ENCODE assay signal across 1 cellular context in the genomic region with DNA sequence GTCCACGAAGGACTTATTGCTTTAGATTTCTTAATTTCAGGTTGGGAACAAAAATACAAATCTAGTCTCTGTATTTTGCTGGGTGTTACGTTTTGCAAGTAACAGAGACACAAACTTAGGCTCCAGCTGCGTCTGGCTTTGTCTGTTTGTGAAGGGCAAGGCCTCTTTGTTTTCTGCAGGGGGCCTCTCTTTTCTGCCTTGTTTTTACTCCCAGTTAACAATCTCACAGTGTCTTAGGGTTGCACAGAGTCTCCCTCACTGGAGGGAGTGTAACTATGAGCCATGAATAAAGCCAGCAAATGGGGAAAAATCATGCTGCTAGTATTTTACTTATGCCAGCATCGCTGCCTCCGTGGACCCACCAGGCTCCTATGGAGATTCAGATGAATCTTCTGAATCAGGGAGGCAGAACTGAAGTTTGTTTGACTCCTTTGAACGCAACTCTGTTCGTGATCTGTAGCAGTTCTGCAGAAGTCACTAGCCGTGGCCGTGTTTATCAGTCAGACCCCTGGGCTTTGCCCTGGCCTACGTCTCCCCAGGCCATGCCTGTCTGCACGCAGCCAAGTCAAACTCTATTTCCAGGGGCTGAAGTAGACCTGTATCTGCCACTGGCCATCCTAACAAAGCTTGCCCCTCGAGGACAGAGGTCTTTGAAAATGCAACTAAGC.
TF ChIP-seq lines count a peak whose summit lies in the region.

No MANE protein-coding gene starts in this region.

TF ChIP-seq in WTC11, 78 proteins besides CTCF, POLR2A, EP300 and RAD21 (continued from another document):
- TF ChIP-seq, protein P1, sequence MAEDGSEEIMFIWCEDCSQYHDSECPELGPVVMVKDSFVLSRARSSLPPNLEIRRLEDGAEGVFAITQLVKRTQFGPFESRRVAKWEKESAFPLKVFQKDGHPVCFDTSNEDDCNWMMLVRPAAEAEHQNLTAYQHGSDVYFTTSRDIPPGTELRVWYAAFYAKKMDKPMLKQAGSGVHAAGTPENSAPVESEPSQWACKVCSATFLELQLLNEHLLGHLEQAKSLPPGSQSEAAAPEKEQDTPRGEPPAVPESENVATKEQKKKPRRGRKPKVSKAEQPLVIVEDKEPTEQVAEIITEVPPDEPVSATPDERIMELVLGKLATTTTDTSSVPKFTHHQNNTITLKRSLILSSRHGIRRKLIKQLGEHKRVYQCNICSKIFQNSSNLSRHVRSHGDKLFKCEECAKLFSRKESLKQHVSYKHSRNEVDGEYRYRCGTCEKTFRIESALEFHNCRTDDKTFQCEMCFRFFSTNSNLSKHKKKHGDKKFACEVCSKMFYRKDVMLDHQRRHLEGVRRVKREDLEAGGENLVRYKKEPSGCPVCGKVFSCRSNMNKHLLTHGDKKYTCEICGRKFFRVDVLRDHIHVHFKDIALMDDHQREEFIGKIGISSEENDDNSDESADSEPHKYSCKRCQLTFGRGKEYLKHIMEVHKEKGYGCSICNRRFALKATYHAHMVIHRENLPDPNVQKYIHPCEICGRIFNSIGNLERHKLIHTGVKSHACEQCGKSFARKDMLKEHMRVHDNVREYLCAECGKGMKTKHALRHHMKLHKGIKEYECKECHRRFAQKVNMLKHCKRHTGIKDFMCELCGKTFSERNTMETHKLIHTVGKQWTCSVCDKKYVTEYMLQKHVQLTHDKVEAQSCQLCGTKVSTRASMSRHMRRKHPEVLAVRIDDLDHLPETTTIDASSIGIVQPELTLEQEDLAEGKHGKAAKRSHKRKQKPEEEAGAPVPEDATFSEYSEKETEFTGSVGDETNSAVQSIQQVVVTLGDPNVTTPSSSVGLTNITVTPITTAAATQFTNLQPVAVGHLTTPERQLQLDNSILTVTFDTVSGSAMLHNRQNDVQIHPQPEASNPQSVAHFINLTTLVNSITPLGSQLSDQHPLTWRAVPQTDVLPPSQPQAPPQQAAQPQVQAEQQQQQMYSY (CRISPR knock-in tag; IDR thresholded peaks at IDR 0.05) = no peak
- TF ChIP-seq, protein P2, sequence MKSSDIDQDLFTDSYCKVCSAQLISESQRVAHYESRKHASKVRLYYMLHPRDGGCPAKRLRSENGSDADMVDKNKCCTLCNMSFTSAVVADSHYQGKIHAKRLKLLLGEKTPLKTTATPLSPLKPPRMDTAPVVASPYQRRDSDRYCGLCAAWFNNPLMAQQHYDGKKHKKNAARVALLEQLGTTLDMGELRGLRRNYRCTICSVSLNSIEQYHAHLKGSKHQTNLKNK (CRISPR knock-in tag; IDR thresholded peaks at IDR 0.05) = no peak
- TF ChIP-seq JAZF1 (CRISPR knock-in tag; IDR thresholded peaks at IDR 0.05) = no peak
- TF ChIP-seq, protein P3, sequence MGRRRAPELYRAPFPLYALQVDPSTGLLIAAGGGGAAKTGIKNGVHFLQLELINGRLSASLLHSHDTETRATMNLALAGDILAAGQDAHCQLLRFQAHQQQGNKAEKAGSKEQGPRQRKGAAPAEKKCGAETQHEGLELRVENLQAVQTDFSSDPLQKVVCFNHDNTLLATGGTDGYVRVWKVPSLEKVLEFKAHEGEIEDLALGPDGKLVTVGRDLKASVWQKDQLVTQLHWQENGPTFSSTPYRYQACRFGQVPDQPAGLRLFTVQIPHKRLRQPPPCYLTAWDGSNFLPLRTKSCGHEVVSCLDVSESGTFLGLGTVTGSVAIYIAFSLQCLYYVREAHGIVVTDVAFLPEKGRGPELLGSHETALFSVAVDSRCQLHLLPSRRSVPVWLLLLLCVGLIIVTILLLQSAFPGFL (CRISPR knock-in tag; IDR thresholded peaks at IDR 0.05; ENCODE audit: borderline replicate concordance) = no peak
- TF ChIP-seq, protein P4, sequence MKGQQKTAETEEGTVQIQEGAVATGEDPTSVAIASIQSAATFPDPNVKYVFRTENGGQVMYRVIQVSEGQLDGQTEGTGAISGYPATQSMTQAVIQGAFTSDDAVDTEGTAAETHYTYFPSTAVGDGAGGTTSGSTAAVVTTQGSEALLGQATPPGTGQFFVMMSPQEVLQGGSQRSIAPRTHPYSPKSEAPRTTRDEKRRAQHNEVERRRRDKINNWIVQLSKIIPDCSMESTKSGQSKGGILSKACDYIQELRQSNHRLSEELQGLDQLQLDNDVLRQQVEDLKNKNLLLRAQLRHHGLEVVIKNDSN (CRISPR knock-in tag; IDR thresholded peaks at IDR 0.05) = no peak
- TF ChIP-seq, protein P5, sequence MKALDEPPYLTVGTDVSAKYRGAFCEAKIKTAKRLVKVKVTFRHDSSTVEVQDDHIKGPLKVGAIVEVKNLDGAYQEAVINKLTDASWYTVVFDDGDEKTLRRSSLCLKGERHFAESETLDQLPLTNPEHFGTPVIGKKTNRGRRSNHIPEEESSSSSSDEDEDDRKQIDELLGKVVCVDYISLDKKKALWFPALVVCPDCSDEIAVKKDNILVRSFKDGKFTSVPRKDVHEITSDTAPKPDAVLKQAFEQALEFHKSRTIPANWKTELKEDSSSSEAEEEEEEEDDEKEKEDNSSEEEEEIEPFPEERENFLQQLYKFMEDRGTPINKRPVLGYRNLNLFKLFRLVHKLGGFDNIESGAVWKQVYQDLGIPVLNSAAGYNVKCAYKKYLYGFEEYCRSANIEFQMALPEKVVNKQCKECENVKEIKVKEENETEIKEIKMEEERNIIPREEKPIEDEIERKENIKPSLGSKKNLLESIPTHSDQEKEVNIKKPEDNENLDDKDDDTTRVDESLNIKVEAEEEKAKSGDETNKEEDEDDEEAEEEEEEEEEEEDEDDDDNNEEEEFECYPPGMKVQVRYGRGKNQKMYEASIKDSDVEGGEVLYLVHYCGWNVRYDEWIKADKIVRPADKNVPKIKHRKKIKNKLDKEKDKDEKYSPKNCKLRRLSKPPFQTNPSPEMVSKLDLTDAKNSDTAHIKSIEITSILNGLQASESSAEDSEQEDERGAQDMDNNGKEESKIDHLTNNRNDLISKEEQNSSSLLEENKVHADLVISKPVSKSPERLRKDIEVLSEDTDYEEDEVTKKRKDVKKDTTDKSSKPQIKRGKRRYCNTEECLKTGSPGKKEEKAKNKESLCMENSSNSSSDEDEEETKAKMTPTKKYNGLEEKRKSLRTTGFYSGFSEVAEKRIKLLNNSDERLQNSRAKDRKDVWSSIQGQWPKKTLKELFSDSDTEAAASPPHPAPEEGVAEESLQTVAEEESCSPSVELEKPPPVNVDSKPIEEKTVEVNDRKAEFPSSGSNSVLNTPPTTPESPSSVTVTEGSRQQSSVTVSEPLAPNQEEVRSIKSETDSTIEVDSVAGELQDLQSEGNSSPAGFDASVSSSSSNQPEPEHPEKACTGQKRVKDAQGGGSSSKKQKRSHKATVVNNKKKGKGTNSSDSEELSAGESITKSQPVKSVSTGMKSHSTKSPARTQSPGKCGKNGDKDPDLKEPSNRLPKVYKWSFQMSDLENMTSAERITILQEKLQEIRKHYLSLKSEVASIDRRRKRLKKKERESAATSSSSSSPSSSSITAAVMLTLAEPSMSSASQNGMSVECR (CRISPR knock-in tag; IDR thresholded peaks at IDR 0.05; ENCODE audit: borderline replicate concordance) = no peak
- TF ChIP-seq, protein P6, sequence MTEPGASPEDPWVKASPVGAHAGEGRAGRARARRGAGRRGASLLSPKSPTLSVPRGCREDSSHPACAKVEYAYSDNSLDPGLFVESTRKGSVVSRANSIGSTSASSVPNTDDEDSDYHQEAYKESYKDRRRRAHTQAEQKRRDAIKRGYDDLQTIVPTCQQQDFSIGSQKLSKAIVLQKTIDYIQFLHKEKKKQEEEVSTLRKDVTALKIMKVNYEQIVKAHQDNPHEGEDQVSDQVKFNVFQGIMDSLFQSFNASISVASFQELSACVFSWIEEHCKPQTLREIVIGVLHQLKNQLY (CRISPR knock-in tag; IDR thresholded peaks at IDR 0.05) = no peak
- TF ChIP-seq ZNF416 (CRISPR knock-in tag; IDR thresholded peaks at IDR 0.05) = no peak
- no peak for TF ChIP-seq KAT7 (CRISPR knock-in tag; IDR thresholded peaks at IDR 0.05; ENCODE audit: borderline replicate concordance)
- no peak for TF ChIP-seq FOXP1 (CRISPR knock-in tag; IDR thresholded peaks at IDR 0.05; ENCODE audit: borderline replicate concordance)
